Comparison of ENCODE assay signal across 1 cellular context in genomic region chr17:70892527-70892926, GRCh38.
TF ChIP-seq lines count a peak whose summit lies in the region.

No MANE protein-coding gene starts in this region.

TF ChIP-seq in HepG2, 621 proteins besides CTCF, POLR2A, EP300 and RAD21 (continued from another document):
- no peak for TF ChIP-seq ZNF276 (CRISPR knock-in tag; IDR thresholded peaks at IDR 0.05; ENCODE audit: low read depth)
- peak; percentile 52 to 83 for TF ChIP-seq MAFK (conservative IDR thresholded peaks at IDR 0.05 in 1 of 2, IDR thresholded peaks at IDR 0.05 in 1 of 2; ENCODE audit: low read length in 2 of 2)
- no peak for TF ChIP-seq ZNF605 (CRISPR knock-in tag; IDR thresholded peaks at IDR 0.05)
